Comparison of ENCODE assay signal across 15 cellular contexts in genomic region chr6:149306967-149307366, GRCh38. TPM values are rescaled to one million over a fixed set of nuclear protein-coding genes. Genes with fewer than 3 reads are reported as not detected.
DNase-seq lines count a peak whose midpoint lies in the region; ATAC-seq and TF ChIP-seq lines count a peak whose summit lies in the region.
"Had no signal": no experiment of that assay in that cellular context is flagged by ENCODE, and none has a peak within 500 bp of the region (broad histone marks: within the 10 kb centered on the region; RNA-seq: fewer than 3 reads in every experiment).

No MANE protein-coding gene starts in this region.

- H3K9me3 ChIP-seq in BLaER1, result no peaks in the 10 kb centered on the region
- no peaks in the 10 kb centered on the region for H3K9me3 ChIP-seq in mesodermal cell (ENCODE audit: control insufficient read depth, low read length)

- H3K36me3 ChIP-seq in BLaER1 (no peaks in the 10 kb centered on the region), mesodermal cell (ENCODE audit: control insufficient read depth, insufficient read depth, low read length) (no peaks in the 10 kb centered on the region)

- no peaks in the 10 kb centered on the region for H4K20me1 ChIP-seq in BLaER1

- no peak for TF ChIP-seq CTCF in cardiac fibroblast (IDR thresholded peaks at IDR 0.05; ENCODE audit: low read depth, low read length)
- TF ChIP-seq CTCF in GM10248 (IDR thresholded peaks at IDR 0.05; ENCODE audit: control extremely low read depth, extremely low read depth, low read depth, missing control alignments), result no peak

- H3K4me3 ChIP-seq in BLaER1, result no peak overlapping the region
- no peak overlapping the region for H3K4me3 ChIP-seq in cardiac fibroblast (replicated peaks in 1 of 2; ENCODE audit: low read depth in 2 of 2, low read length in 2 of 2)
- no peak overlapping the region for H3K4me3 ChIP-seq in mesodermal cell (ENCODE audit: extremely low read depth, insufficient read depth, low read length, poor library complexity, severe bottlenecking)

- H3K27ac ChIP-seq in BLaER1 (no peak overlapping the region), mesodermal cell (ENCODE audit: low read depth, low read length, severe bottlenecking) (peak overlapping the region; percentile 75)
- H3K27ac ChIP-seq: RWPE1 had no signal

- DNase-seq in M059J (ENCODE audit: low read depth) (peak; percentile 77), cardiac fibroblast (ENCODE audit: low read depth in 2 of 2) (peak; percentile 46 to 82), NK-92 (lab: John Stamatoyannopoulos, UW; ENCODE audit: unreplicated experiment) (no peak), GM10248 (ENCODE audit: extremely low spot score) (no peak)
- DNase-seq: activated CD4-positive, CD25-positive, alpha-beta regulatory T cell treated with anti-CD3 and anti-CD28 coated beads, Interleukin-2, amount 50 U/mL, for 72 hours; activated naive CD4-positive, alpha-beta T cell treated with Interleukin-2 at 50 U/mL for 16 hours; NCI-H2107; NCI-H774; T-helper 2 cell had no signal

- ATAC-seq in HG02970 (IDR thresholded peaks at IDR 0.05; ENCODE audit: low FRiP score, unreplicated experiment), result no peak
- ATAC-seq in HG03135 (IDR thresholded peaks at IDR 0.05; ENCODE audit: unreplicated experiment), result no peak
- ATAC-seq: natural killer cell treated with Interleukin-12 subunit alpha and Interleukin-12 subunit beta and Interleukin-15 and Interleukin-18, amount 100 ng/mL, for 72 hours had no signal

- no peaks in the 10 kb centered on the region for H3K27me3 ChIP-seq in BLaER1

- H3K4me1 ChIP-seq in BLaER1, result peaks cover 11% of the 10 kb centered on the region
- peaks cover 13% of the 10 kb centered on the region for H3K4me1 ChIP-seq in mesodermal cell (ENCODE audit: control insufficient read depth, insufficient read depth, low read length, poor library complexity, severe bottlenecking)

- WGBS in mesodermal cell (ENCODE audit: insufficient coverage in 2 of 2), 2 experiments, result no CpG with 5 or more reads among the region's 3 CpGs

- CTCF ChIA-PET in GM10248 (lab: Yijun Ruan, JAX), result no interaction called here

- POLR2A ChIA-PET in GM10248 (lab: Yijun Ruan, JAX), result no interaction called here

- H3K9ac ChIP-seq in BLaER1, result no peak overlapping the region

- H3K4me2 ChIP-seq in BLaER1, result peak overlapping the region; percentile 25

RNA-seq across cellular contexts. Expression of gene TAB2, which starts 10.5 kb away (rescaled TPM):
- 50.3 and 71.6 TPM in 2 replicates for total RNA-seq in M059J (2014; rRNA removed; shearing (Covaris generic))
- polyA plus RNA-seq in mesodermal cell (2013, experiment 1 of 2), result 76.2 TPM
- polyA plus RNA-seq in mesodermal cell (2013, experiment 2 of 2), result 74.3 TPM

Comparison
In these comparisons a context has a peak if more than half of its experiments do, and no peak if none do; other contexts are left out.
1. DNase-seq: peak in M059J (single experiment) and cardiac fibroblast (2 of 2); none in NK-92 (single experiment) and GM10248 (single experiment).